ENCODE assay signal across 1 cellular context in genomic region chr13:51848674-51849073, GRCh38.
TF ChIP-seq lines count a peak whose summit lies in the region.

No MANE protein-coding gene starts in this region.

TF ChIP-seq in HepG2, 621 proteins besides CTCF, POLR2A, EP300 and RAD21:
- TF ChIP-seq MED13 (CRISPR knock-in tag; IDR thresholded peaks at IDR 0.05), result no peak
- no peak for TF ChIP-seq MTERF4 (CRISPR knock-in tag; IDR thresholded peaks at IDR 0.05)
- TF ChIP-seq ZSCAN21 (CRISPR knock-in tag; IDR thresholded peaks at IDR 0.05; ENCODE audit: borderline replicate concordance), result no peak
- 0 out of 2 replicates have a peak, but pooled peaks have one; percentile 21 for TF ChIP-seq ARID5B (CRISPR knock-in tag; IDR thresholded peaks at IDR 0.05)
